Comparison of ENCODE assay signal across 25 cellular contexts in the genomic region with DNA sequence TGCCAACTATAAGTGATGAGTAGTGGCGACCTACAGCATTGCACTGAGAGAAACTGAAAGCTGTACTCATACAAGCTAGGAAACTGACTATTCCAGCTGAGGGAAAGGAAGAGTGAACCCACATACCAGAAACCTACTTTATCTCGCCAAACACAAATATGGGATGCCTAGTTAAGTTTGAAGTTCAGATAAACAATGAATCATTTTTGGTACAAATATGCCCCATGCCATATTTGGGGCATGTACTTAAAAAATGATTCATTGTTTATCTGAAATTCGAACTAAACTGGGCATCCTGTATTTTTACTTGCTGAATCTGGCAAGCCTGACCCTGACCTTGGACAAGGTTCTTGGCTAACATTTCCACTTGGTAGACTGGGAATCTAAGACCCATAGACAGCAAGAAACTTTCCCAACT.
DNase-seq lines count a peak whose midpoint lies in the region; ATAC-seq and TF ChIP-seq lines count a peak whose summit lies in the region.
"Had no signal": no experiment of that assay in that cellular context is flagged by ENCODE, and none has a peak within 500 bp of the region (broad histone marks: within the 10 kb centered on the region; RNA-seq: fewer than 3 reads in every experiment).

No MANE protein-coding gene starts in this region.

- H3K9me3 ChIP-seq in left ventricle myocardium inferior (replicated peaks) (no peaks in the 10 kb centered on the region), thoracic aorta (no peaks in the 10 kb centered on the region)
- H3K9me3 ChIP-seq: esophagus squamous epithelium, ovary, right atrium auricular region, upper lobe of right lung had no signal

- intact Hi-C loops in left cardiac atrium (cut with DNase I) = no loop called here
- intact Hi-C loops in left ventricle myocardium inferior (cut with micrococcal nuclease) = no loop called here

- DNase-seq in left cardiac atrium (no peak), left ventricle myocardium inferior (no peak), amniotic stem cell (lab: John Stamatoyannopoulos, UW) (peak; percentile 8), fibroblast of pulmonary artery (ENCODE audit: low read depth) (peak; percentile 16), thoracic aorta (ENCODE audit: low spot score) (peak; percentile 16), SK-N-DZ (ENCODE audit: low spot score) (no peak), ACHN (no peak)
- DNase-seq: activated CD4-positive, alpha-beta memory T cell treated with anti-CD3 and anti-CD28 coated beads, Interleukin-2, amount 10 ng/mL, durations not matched to agents 7 days and 5 days; activated gamma-delta T cell treated with Interleukin-2 at 50 U/mL for 16 hours; activated T-cell treated with anti-CD3 and anti-CD28 coated beads for 4 hours; amygdala; effector memory CD8-positive, alpha-beta T cell; esophagus squamous epithelium; naive thymus-derived CD4-positive, alpha-beta T cell; NCI-H146; NCI-H748 treated with DMSO at 0.1 percent for 48 hours; Right ventricle myocardium superior; stimulated activated CD8-positive, alpha-beta memory T cell treated with anti-CD3 and anti-CD28 coated beads, Interleukin-4, amount 100 ng/mL, for 48 hours; upper lobe of right lung had no signal

- no peaks in the 10 kb centered on the region for H3K27me3 ChIP-seq in left ventricle myocardium inferior (ENCODE audit: low read depth)
- no peaks in the 10 kb centered on the region for H3K27me3 ChIP-seq in thoracic aorta (replicated peaks; ENCODE audit: insufficient read depth)
- H3K27me3 ChIP-seq: BLaER1, esophagus squamous epithelium, ovary, right atrium auricular region, upper lobe of right lung had no signal

- no peak overlapping the region for H3K27ac ChIP-seq in left ventricle myocardium inferior (replicated peaks)
- H3K27ac ChIP-seq in thoracic aorta = peak overlapping the region; percentile 54 to 76
- H3K27ac ChIP-seq: BLaER1, esophagus squamous epithelium, ovary, right atrium auricular region, upper lobe of right lung had no signal

- TF ChIP-seq CTCF in left ventricle myocardium inferior (IDR thresholded peaks at IDR 0.05; ENCODE audit: borderline replicate concordance) (no peak), fibroblast of pulmonary artery (IDR thresholded peaks at IDR 0.05; ENCODE audit: low read length, missing control alignments) (no peak), thoracic aorta (IDR thresholded peaks at IDR 0.05) (peak; percentile 23)

- H3K4me1 ChIP-seq in left ventricle myocardium inferior = no peaks in the 10 kb centered on the region
- peaks cover 27 to 85% of the 10 kb centered on the region in 2 donors for H3K4me1 ChIP-seq in thoracic aorta (ENCODE audit: control insufficient read depth in 1 of 2, low read depth in 2 of 2)
- H3K4me1 ChIP-seq: BLaER1, esophagus squamous epithelium, right atrium auricular region, upper lobe of right lung had no signal

- ATAC-seq in left cardiac atrium (peak; percentile 82 to 90), thoracic aorta (ENCODE audit: insufficient number of reproducible peaks, low FRiP score, low read depth) (peak; percentile 85), GM21390 (IDR thresholded peaks at IDR 0.05; ENCODE audit: unreplicated experiment) (no peak)
- ATAC-seq: effector memory CD8-positive, alpha-beta T cell; GM23338; K562; naive thymus-derived CD4-positive, alpha-beta T cell; upper lobe of right lung had no signal

- no peak overlapping the region for H3K4me3 ChIP-seq in left ventricle myocardium inferior
- no peak overlapping the region for H3K4me3 ChIP-seq in fibroblast of pulmonary artery (replicated peaks; ENCODE audit: low read depth, low read length)
- peak overlapping the region; percentile 38 for H3K4me3 ChIP-seq in thoracic aorta
- H3K4me3 ChIP-seq: BLaER1, esophagus squamous epithelium, GM23338, K562, ovary, right atrium auricular region, upper lobe of right lung had no signal

- in situ Hi-C loops in ACHN (cut with HindIII; ENCODE audit: low pct_ligation_motif_present, low pct_unique_long_range_greater_than_20kb, low sequenced_read_pairs) = no loop called here

- no peaks in the 10 kb centered on the region for H3K36me3 ChIP-seq in left ventricle myocardium inferior
- H3K36me3 ChIP-seq in thoracic aorta = no peaks in the 10 kb centered on the region
- H3K36me3 ChIP-seq: BLaER1, esophagus squamous epithelium, ovary, right atrium auricular region, upper lobe of right lung had no signal

Comparison
In these comparisons a context has a peak if more than half of its experiments do, and no peak if none do; other contexts are left out.
1. DNase-seq: peak in amniotic stem cell (single experiment), fibroblast of pulmonary artery (single experiment) and thoracic aorta (single experiment); none in left cardiac atrium (single experiment), left ventricle myocardium inferior (single experiment), SK-N-DZ (single experiment) and ACHN (single experiment).